In genomic region chr20:14536738-14537137, GRCh38 we compare ENCODE assay signal across 19 cellular contexts.
"Had no signal": no experiment of that assay in that cellular context is flagged by ENCODE, and none has a peak within 500 bp of the region (broad histone marks: within the 10 kb centered on the region; RNA-seq: fewer than 3 reads in every experiment).

No MANE protein-coding gene starts in this region.

- H3K9me3 ChIP-seq: lower lobe of right lung, right atrium auricular region, tibial nerve, uterus had no signal

- H3K27me3 ChIP-seq: right atrium auricular region, tibial nerve, uterus had no signal

- H3K27ac ChIP-seq: lower lobe of right lung, right atrium auricular region, tibial nerve, uterus had no signal

- H3K4me3 ChIP-seq: lower lobe of right lung, right atrium auricular region, tibial nerve, uterus had no signal

- DNase-seq: activated CD4-positive, alpha-beta memory T cell treated with anti-CD3 and anti-CD28 coated beads, Interleukin-2, amount 10 ng/mL, durations not matched to agents 7 days and 5 days; activated CD4-positive, alpha-beta T cell treated with anti-CD3 and anti-CD28 coated beads for 4 hours; activated gamma-delta T cell; activated T-cell treated with anti-CD3 and anti-CD28 coated beads, Interleukin-2, amount 50 U/mL, for 48 hours; amniotic stem cell; cerebellar nuclear complex; dermis blood vessel endothelial cell; effector memory CD8-positive, alpha-beta T cell; erythroblast; foreskin melanocyte; head of caudate nucleus; left colon; lower lobe of right lung; midbrain; stimulated activated CD4-positive, alpha-beta T cell treated with anti-CD3 and anti-CD28 coated beads, Interleukin-4, amount 100 ng/mL, for 24 hours; stimulated activated naive CD4-positive, alpha-beta T cell; uterus had no signal

- H3K4me1 ChIP-seq: lower lobe of right lung, right atrium auricular region, tibial nerve, uterus had no signal

- H3K36me3 ChIP-seq: lower lobe of right lung, right atrium auricular region, tibial nerve, uterus had no signal
